In the genomic region with DNA sequence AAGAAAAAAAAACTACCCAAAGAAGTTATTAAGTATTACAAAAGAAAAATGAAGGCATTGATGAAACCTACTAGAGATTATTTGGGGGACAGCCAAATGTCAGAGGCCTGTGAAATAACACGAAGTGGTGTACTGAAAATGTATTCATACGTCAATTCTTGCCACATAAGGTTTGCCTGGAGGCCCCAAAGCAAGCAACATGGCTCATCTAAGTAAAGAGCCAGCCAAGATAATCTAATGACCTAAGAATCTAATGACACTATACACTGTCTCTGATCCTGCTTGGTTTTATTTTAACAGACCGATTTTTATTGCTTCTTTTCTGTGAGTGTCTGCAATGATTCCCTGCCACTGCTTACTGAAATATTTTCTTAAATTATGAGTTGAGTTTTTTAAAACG, we compare ENCODE assay signal across 15 cellular contexts. TPM values are rescaled to one million over a fixed set of nuclear protein-coding genes. Genes with fewer than 3 reads are reported as not detected.
DNase-seq lines count a peak whose midpoint lies in the region; ATAC-seq, FAIRE-seq and TF ChIP-seq lines count a peak whose summit lies in the region.
"Had no signal": no experiment of that assay in that cellular context is flagged by ENCODE, and none has a peak within 500 bp of the region (broad histone marks: within the 10 kb centered on the region; RNA-seq: fewer than 3 reads in every experiment).

No MANE protein-coding gene starts in this region.

- intact Hi-C loops in IMR-90 (cut with micrococcal nuclease) (no loop called here), CD14-positive monocyte (cut with micrococcal nuclease) (no loop called here)

- 0% methylated on average over 1 of the region's 4 CpGs; no CpG with 5 or more reads in 1 of the 2 experiments for WGBS in IMR-90 (ENCODE audit: extremely low coverage in 2 of 2, insufficient read length in 1 of 2), 2 experiments

- DNase-seq in IMR-90 (peak; percentile 71), epithelial cell of esophagus (ENCODE audit: low read depth) (peak; percentile 76), iris pigment epithelial cell (ENCODE audit: low read depth) (peak; percentile 82), thoracic aorta (ENCODE audit: low spot score) (no peak), NCI-H1417 treated with DMSO at 0.1 percent for 48 hours (lab: John Stamatoyannopoulos, UW) (no peak), CD14-positive monocyte (ENCODE audit: low spot score) (no peak), GM12891 (ENCODE audit: insufficient read length, low spot score) (no peak)
- DNase-seq: activated B cell treated with CpG ODN at 0.5 μM for 24 hours; activated naive CD4-positive, alpha-beta T cell treated with anti-CD3 and anti-CD28 coated beads, Interleukin-2, amount 10 ng/mL, durations not matched to agents 7 days and 5 days; CD4-positive, alpha-beta memory T cell; NCI-H2107; stimulated activated naive B cell treated with anti-CD40 and anti-IgM and Interleukin-4, amounts not matched to agents 10 μg/mL and 1 μg/mL and 100 μg/mL, for 72 hours had no signal

- no peak overlapping the region for H3K56ac ChIP-seq in IMR-90 (ENCODE audit: extremely low read depth, insufficient read depth, low read length)

- no peak overlapping the region for H2BK5ac ChIP-seq in IMR-90 (ENCODE audit: low read depth, low read length, poor library complexity, severe bottlenecking)

- H3K4me3 ChIP-seq in IMR-90 (ENCODE audit: insufficient read depth, low read depth, low read length) (no peak overlapping the region), epithelial cell of esophagus (ENCODE audit: low read length) (no peak overlapping the region), thoracic aorta (no peak overlapping the region)

- H4K91ac ChIP-seq in IMR-90 (ENCODE audit: insufficient read depth, low read depth, low read length) = no peak overlapping the region

- no peak overlapping the region for H2BK15ac ChIP-seq in IMR-90 (ENCODE audit: low read depth, low read length)

- dilution Hi-C loops in IMR-90 (cut with HindIII; ENCODE audit: low sequenced_read_pairs, unreplicated experiment) = no loop called here

- POLR2A ChIA-PET in IMR-90 (lab: Charles Lee; ENCODE audit: unreplicated experiment) = no interaction called here

- no TSS peak for BruUV-seq in IMR-90 (replicated peaks; lab: Mats Ljungman, UMichigan)

- H3K4me1 Mint-ChIP-seq in CD14-positive monocyte = no peaks in the 10 kb centered on the region
- H3K4me1 Mint-ChIP-seq: activated B cell treated with CpG ODN at 0.5 μM for 24 hours; activated naive CD4-positive, alpha-beta T cell treated with anti-CD3 and anti-CD28 coated beads, Interleukin-2, amount 10 ng/mL, durations not matched to agents 7 days and 5 days; CD4-positive, alpha-beta memory T cell; stimulated activated naive B cell treated with anti-CD40 and anti-IgM and Interleukin-4, amounts not matched to agents 10 μg/mL and 1 μg/mL and 100 μg/mL, for 72 hours had no signal

- H3K9me3 ChIP-seq in IMR-90 (ENCODE audit: control insufficient read depth, insufficient read depth, low read length) (no peaks in the 10 kb centered on the region), thoracic aorta (no peaks in the 10 kb centered on the region)

- ATAC-seq in IMR-90 (ENCODE audit: low read depth) (peak; percentile 21; the same call in 1 of the 2 replicates), thoracic aorta (ENCODE audit: insufficient number of reproducible peaks, low FRiP score, low read depth) (peak; percentile 42), HG03565 (IDR thresholded peaks at IDR 0.05; ENCODE audit: unreplicated experiment) (no peak)
- ATAC-seq: esophagus mucosa; stimulated activated naive B cell treated with anti-CD40 and anti-IgM and Interleukin-4, amounts not matched to agents 10 μg/mL and 1 μg/mL and 100 μg/mL, for 72 hours had no signal

- H3K4me1 ChIP-seq in IMR-90 (ENCODE audit: control insufficient read depth, insufficient read depth, low read length) (peaks cover 2% of the 10 kb centered on the region; the same call in 1 of the 2 replicates), thoracic aorta (ENCODE audit: control insufficient read depth in 1 of 2, low read depth in 2 of 2) (peaks cover 35 to 69% of the 10 kb centered on the region in 2 donors)

- FAIRE-seq in GM12891 (lab: Jason Lieb, UNC) = no peak

- no peak overlapping the region for H2AFZ ChIP-seq in IMR-90 (replicated peaks; ENCODE audit: low read length, poor library complexity)

- H2BK20ac ChIP-seq in IMR-90 (ENCODE audit: low read depth, low read length) = no peak overlapping the region

- no peak overlapping the region for H2BK120ac ChIP-seq in IMR-90 (ENCODE audit: low read depth, low read length)

- no peak overlapping the region for H2AK5ac ChIP-seq in IMR-90 (ENCODE audit: low read depth, low read length)

- H3K36me3 ChIP-seq in IMR-90 (ENCODE audit: control insufficient read depth, insufficient read depth, low read length) (no peaks in the 10 kb centered on the region), thoracic aorta (no peaks in the 10 kb centered on the region)

- H3K23ac ChIP-seq in IMR-90 (ENCODE audit: low read depth, low read length) = no peak overlapping the region

- TF ChIP-seq POLR2A in IMR-90 (IDR thresholded peaks at IDR 0.05; ENCODE audit: low read depth, low read length) = no peak
- TF ChIP-seq POLR2A in GM12891 (IDR thresholded peaks at IDR 0.05; ENCODE audit: low read depth, low read length) = no peak

- H3K79me1 ChIP-seq in IMR-90 (ENCODE audit: low read depth in 1 of 2, low read length in 2 of 2) = no peaks in the 10 kb centered on the region

- TF ChIP-seq CTCF in IMR-90 (conservative IDR thresholded peaks at IDR 0.05; ENCODE audit: low read depth, low read length) (no peak), epithelial cell of esophagus (IDR thresholded peaks at IDR 0.05; ENCODE audit: insufficient read depth, low read depth, low read length, missing control alignments) (no peak), thoracic aorta (IDR thresholded peaks at IDR 0.05) (no peak), CD14-positive monocyte (IDR thresholded peaks at IDR 0.05) (no peak)

- no peak overlapping the region for H3K4me2 ChIP-seq in IMR-90 (ENCODE audit: low read depth, low read length)

- H3K36me3 Mint-ChIP-seq in CD14-positive monocyte = no peaks in the 10 kb centered on the region
- H3K36me3 Mint-ChIP-seq: activated naive CD4-positive, alpha-beta T cell treated with anti-CD3 and anti-CD28 coated beads, Interleukin-2, amount 10 ng/mL, durations not matched to agents 7 days and 5 days; CD4-positive, alpha-beta memory T cell; stimulated activated naive B cell treated with anti-CD40 and anti-IgM and Interleukin-4, amounts not matched to agents 10 μg/mL and 1 μg/mL and 100 μg/mL, for 72 hours had no signal

- H3K9me1 ChIP-seq in IMR-90 (ENCODE audit: insufficient read depth, low read length) = 0 out of 2 replicates have a peak, but pooled peaks cover 3% of the 10 kb centered on the region

- in situ Hi-C loops in IMR-90 (cut with MboI; ENCODE audit: low sequenced_read_pairs) = no loop called here

- H4K5ac ChIP-seq in IMR-90 (ENCODE audit: low read depth, low read length) = no peak overlapping the region

- H3K9ac ChIP-seq in IMR-90 (ENCODE audit: low read depth, low read length) = no peak overlapping the region

- CTCF ChIA-PET in IMR-90 (lab: Yijun Ruan, JAX) = no interaction called here

- H3K14ac ChIP-seq in IMR-90 (replicated peaks; ENCODE audit: low read depth, low read length) = no peak overlapping the region

- H3K27me3 Mint-ChIP-seq in CD14-positive monocyte (ENCODE audit: low read depth in 3 of 3) = peaks cover 2 to 4% (median 3%) of the 10 kb centered on the region in 3 donors
- H3K27me3 Mint-ChIP-seq: activated naive CD4-positive, alpha-beta T cell treated with anti-CD3 and anti-CD28 coated beads, Interleukin-2, amount 10 ng/mL, durations not matched to agents 7 days and 5 days had no signal

- H3K27ac ChIP-seq in IMR-90 (ENCODE audit: insufficient read depth, low read length) (no peak overlapping the region), thoracic aorta (peak overlapping the region; percentile 33 to 74)

- no peak for TF ChIP-seq RAD21 in IMR-90 (IDR thresholded peaks at IDR 0.05; ENCODE audit: low read length)

- no peak overlapping the region for H4K8ac ChIP-seq in IMR-90 (ENCODE audit: low read depth in 2 of 2, low read length in 2 of 2)

- no peak overlapping the region for H3K4me3 Mint-ChIP-seq in CD14-positive monocyte
- H3K4me3 Mint-ChIP-seq: activated B cell treated with CpG ODN at 0.5 μM for 24 hours; activated naive CD4-positive, alpha-beta T cell treated with anti-CD3 and anti-CD28 coated beads, Interleukin-2, amount 10 ng/mL, durations not matched to agents 7 days and 5 days; CD4-positive, alpha-beta memory T cell; stimulated activated naive B cell treated with anti-CD40 and anti-IgM and Interleukin-4, amounts not matched to agents 10 μg/mL and 1 μg/mL and 100 μg/mL, for 72 hours had no signal

- no peaks in the 10 kb centered on the region for H3K27me3 ChIP-seq in IMR-90 (ENCODE audit: control insufficient read depth, insufficient read depth, low read length)
- H3K27me3 ChIP-seq in thoracic aorta (replicated peaks; ENCODE audit: insufficient read depth) = no peaks in the 10 kb centered on the region

- peaks cover 0 to 3% (median 0%) of the 10 kb centered on the region in 7 donors for H3K9me3 Mint-ChIP-seq in CD14-positive monocyte
- H3K9me3 Mint-ChIP-seq: activated B cell treated with CpG ODN at 0.5 μM for 24 hours; activated naive CD4-positive, alpha-beta T cell treated with anti-CD3 and anti-CD28 coated beads, Interleukin-2, amount 10 ng/mL, durations not matched to agents 7 days and 5 days; CD4-positive, alpha-beta memory T cell; stimulated activated naive B cell treated with anti-CD40 and anti-IgM and Interleukin-4, amounts not matched to agents 10 μg/mL and 1 μg/mL and 100 μg/mL, for 72 hours had no signal

- H3K27ac Mint-ChIP-seq in CD14-positive monocyte = no peak overlapping the region
- H3K27ac Mint-ChIP-seq: activated B cell treated with CpG ODN at 0.5 μM for 24 hours; activated naive CD4-positive, alpha-beta T cell treated with anti-CD3 and anti-CD28 coated beads, Interleukin-2, amount 10 ng/mL, durations not matched to agents 7 days and 5 days; stimulated activated naive B cell treated with anti-CD40 and anti-IgM and Interleukin-4, amounts not matched to agents 10 μg/mL and 1 μg/mL and 100 μg/mL, for 72 hours had no signal

- H2AK9ac ChIP-seq in IMR-90 (replicated peaks; ENCODE audit: low read depth, low read length, poor library complexity) = no peak overlapping the region

- H3K18ac ChIP-seq in IMR-90 (ENCODE audit: low read depth, low read length) = no peak overlapping the region

- H3K4ac ChIP-seq in IMR-90 (ENCODE audit: low read depth, low read length) = no peak overlapping the region

- no peaks in the 10 kb centered on the region for H4K20me1 ChIP-seq in IMR-90 (ENCODE audit: insufficient read depth, low read length)

TF ChIP-seq in GM12891, 5 proteins besides CTCF, POLR2A, EP300 and RAD21 (continues in another document):
- TF ChIP-seq SPI1 (IDR thresholded peaks at IDR 0.05; ENCODE audit: low read depth, low read length) = no peak
- no peak for TF ChIP-seq POLR2AphosphoS5 (IDR thresholded peaks at IDR 0.05; ENCODE audit: low read depth, low read length)

RNA-seq across cellular contexts. Expression of gene FILIP1, which starts 34.7 kb away (rescaled TPM):
- under 0.01 TPM in 2 replicates for total RNA-seq in IMR-90 (2012; rRNA removed)
- 0.03 TPM in 1 of 2 replicates, not detected in the other for polyA plus RNA-seq in IMR-90 (2012; rRNA removed)
- 0.01 and 0.02 TPM in 2 replicates for polyA plus RNA-seq in IMR-90 (2012; cell fraction: cytosol; rRNA removed)
- polyA plus RNA-seq in IMR-90 (2012; cell fraction: nucleus; rRNA removed; ENCODE audit: low replicate concordance) = 0.01 TPM in 1 of 2 replicates, not detected in the other
- 10 to 100 TPM; 23.4 to 43.8 TPM for total RNA-seq in thoracic aorta
- polyA plus RNA-seq in CD14-positive monocyte = not detected
- polyA plus RNA-seq in GM12891 (2012; ENCODE audit: low read depth, missing spikeins) = 0.23 TPM
- total RNA-seq: activated B cell treated with CpG ODN at 0.5 μM for 24 hours; CD4-positive, alpha-beta memory T cell; G401 had no signal
- polyA plus RNA-seq: CD4-positive, alpha-beta memory T cell had no signal

Comparison
In these comparisons a context has a peak if more than half of its experiments do, and no peak if none do; other contexts are left out.
1. DNase-seq: peak in IMR-90 (single experiment), epithelial cell of esophagus (single experiment) and iris pigment epithelial cell (single experiment); none in thoracic aorta (single experiment), NCI-H1417 treated with DMSO at 0.1 percent for 48 hours (single experiment), CD14-positive monocyte (single experiment) and GM12891 (single experiment).
2. RNA of gene FILIP1, which starts 34.7 kb away (total RNA-seq): 23.4 to 43.8 TPM in thoracic aorta; under 0.01 TPM in IMR-90; every median in the first group is over 10 times any median in the second.